26 cellular contexts compared by ENCODE assay signal in genomic region chr10:128174581-128175559, GRCh38.
"Had no signal": no experiment of that assay in that cellular context is flagged by ENCODE, and none has a peak within 500 bp of the region (broad histone marks: within the 10 kb centered on the region; RNA-seq: fewer than 3 reads in every experiment).

No MANE protein-coding gene starts in this region.

- FAIRE-seq: bronchial epithelial cell had no signal

- H3K27me3 Mint-ChIP-seq: activated naive CD8-positive, alpha-beta T cell treated with anti-CD3 and anti-CD28 coated beads, Interleukin-2, amount 50 U/mL, for 24 hours had no signal

- H3K4me3 ChIP-seq: ascending aorta, body of pancreas had no signal

- H3K4me3 Mint-ChIP-seq: activated CD8-positive, alpha-beta T cell treated with anti-CD3 and anti-CD28 coated beads, Interleukin-2, amount 10 ng/mL, durations not matched to agents 7 days and 5 days; activated naive CD8-positive, alpha-beta T cell treated with anti-CD3 and anti-CD28 coated beads, Interleukin-2, amount 50 U/mL, for 24 hours; activated T-helper 1 cell treated with anti-CD3 and anti-CD28 coated beads, Interleukin-12 subunit alpha, Interleukin-12 subunit beta, Interleukin-2, Interleukin-4 antibody, amounts not matched to agents 30 ng/mL and 10 ng/mL and 1 ng/mL, durations not matched to agents 14 hours and 24 hours and 36 hours; T-helper 1 cell treated with Interleukin-12 subunit alpha and Interleukin-12 subunit beta and Interleukin-4 antibody, amounts not matched to agents 30 μg/mL and 1 μg/mL, for 36 hours had no signal

- H3K9me3 ChIP-seq: body of pancreas had no signal

- H3K27ac ChIP-seq: ascending aorta, body of pancreas had no signal

- DNase-seq: activated CD4-positive, alpha-beta T cell treated with anti-CD3 and anti-CD28 coated beads for 48 hours; activated CD4-positive, alpha-beta T cell treated with anti-CD3 and anti-CD28 coated beads, Interleukin-2, amount 50 U/mL, for 4 hours; activated CD4-positive, CD25-positive, alpha-beta regulatory T cell treated with anti-CD3 and anti-CD28 coated beads, Interleukin-2, amount 50 U/mL, for 72 hours; activated CD8-positive, alpha-beta memory T cell treated with anti-CD3 and anti-CD28 coated beads, Interleukin-2, amount 50 U/mL, for 48 hours; activated CD8-positive, alpha-beta T cell treated with anti-CD3 and anti-CD28 coated beads, Interleukin-2, amount 10 ng/mL, durations not matched to agents 7 days and 5 days; activated effector memory CD4-positive, alpha-beta T cell treated with Interleukin-2 at 50 U/mL for 16 hours; activated naive CD4-positive, alpha-beta T cell; activated naive CD8-positive, alpha-beta T cell treated with anti-CD3 and anti-CD28 coated beads, Interleukin-2, amount 50 U/mL, for 24 hours; activated T-cell treated with anti-CD3 and anti-CD28 coated beads, Interleukin-2, amount 50 U/mL, for 1 hour; amniotic stem cell; body of pancreas; central memory CD4-positive, alpha-beta T cell; Kasumi-1; NCI-H1417; NCI-H1930; NCI-H345; NCI-H510A; NCI-H526 treated with DMSO at 0.1 percent for 48 hours; NCI-H82; SHP77 had no signal

- ATAC-seq: activated CD8-positive, alpha-beta T cell treated with anti-CD3 and anti-CD28 coated beads, Interleukin-2, amount 10 ng/mL, durations not matched to agents 7 days and 5 days; activated naive CD4-positive, alpha-beta T cell treated with anti-CD3 and anti-CD28 coated beads, Interleukin-2, amount 50 U/mL, for 72 hours; activated naive CD8-positive, alpha-beta T cell treated with anti-CD3 and anti-CD28 coated beads, Interleukin-2, amount 50 U/mL, for 24 hours; body of pancreas; Panc1 had no signal

- H3K27me3 ChIP-seq: ascending aorta, body of pancreas had no signal

- H3K27ac Mint-ChIP-seq: activated CD8-positive, alpha-beta T cell treated with anti-CD3 and anti-CD28 coated beads, Interleukin-2, amount 10 ng/mL, durations not matched to agents 7 days and 5 days; activated naive CD4-positive, alpha-beta T cell treated with anti-CD3 and anti-CD28 coated beads, Interleukin-2, amount 50 U/mL, for 72 hours; activated naive CD8-positive, alpha-beta T cell treated with anti-CD3 and anti-CD28 coated beads, Interleukin-2, amount 50 U/mL, for 24 hours; activated T-helper 1 cell treated with anti-CD3 and anti-CD28 coated beads, Interleukin-12 subunit alpha, Interleukin-12 subunit beta, Interleukin-2, Interleukin-4 antibody, amounts not matched to agents 30 ng/mL and 10 ng/mL and 1 ng/mL, durations not matched to agents 14 hours and 24 hours and 36 hours; T-helper 1 cell treated with Interleukin-12 subunit alpha and Interleukin-12 subunit beta and Interleukin-4 antibody, amounts not matched to agents 30 μg/mL and 1 μg/mL, for 36 hours had no signal

- H3K4me1 ChIP-seq: ascending aorta, body of pancreas had no signal

- H3K36me3 ChIP-seq: ascending aorta had no signal
